In genomic region chr16:88584676-88585075, GRCh38 we compare ENCODE assay signal across 2 cellular contexts.
TF ChIP-seq lines count a peak whose summit lies in the region.

No MANE protein-coding gene starts in this region.

TF ChIP-seq in WTC11, 78 proteins besides CTCF, POLR2A, EP300 and RAD21:
- TF ChIP-seq SOX15 (CRISPR knock-in tag; IDR thresholded peaks at IDR 0.05) = no peak
- no peak for TF ChIP-seq ZBTB21 (CRISPR knock-in tag; IDR thresholded peaks at IDR 0.05; ENCODE audit: borderline replicate concordance)
- no peak for TF ChIP-seq KAT7 (CRISPR knock-in tag; IDR thresholded peaks at IDR 0.05; ENCODE audit: borderline replicate concordance)
- no peak for TF ChIP-seq ZNF121 (CRISPR knock-in tag; IDR thresholded peaks at IDR 0.05)
TF ChIP-seq in WTC11: peak in this region for 0.

TF ChIP-seq in K562, 482 proteins besides CTCF, POLR2A, EP300 and RAD21:
- TF ChIP-seq BRD9 (IDR thresholded peaks at IDR 0.05; ENCODE audit: low read depth, partially characterized antibody) (no peak), TGIF2 (CRISPR knock-in tag; IDR thresholded peaks at IDR 0.05) (no peak), ZNF57 (CRISPR knock-in tag; IDR thresholded peaks at IDR 0.05) (no peak), PBX2 (CRISPR knock-in tag; IDR thresholded peaks at IDR 0.05; ENCODE audit: low read depth) (no peak), PBX2 (tag; conservative IDR thresholded peaks at IDR 0.05; ENCODE audit: low read depth) (no peak), ZSCAN32 (CRISPR knock-in tag; IDR thresholded peaks at IDR 0.05) (no peak), LEF1 (IDR thresholded peaks at IDR 0.05) (no peak), PHF20 (IDR thresholded peaks at IDR 0.05; ENCODE audit: partially characterized antibody) (no peak), KHSRP (IDR thresholded peaks at IDR 0.05) (no peak), BCL6 (CRISPR knock-in tag; IDR thresholded peaks at IDR 0.05) (no peak), MED1 (CRISPR knock-in tag; IDR thresholded peaks at IDR 0.05; ENCODE audit: borderline replicate concordance) (no peak), SP2 (IDR thresholded peaks at IDR 0.05; ENCODE audit: extremely low read depth, low read depth, low read length, poor library complexity, severe bottlenecking) (no peak), CHD1 (IDR thresholded peaks at IDR 0.05; ENCODE audit: low read length) (no peak), TARDBP (IDR thresholded peaks at IDR 0.05) (no peak), BDP1 (IDR thresholded peaks at IDR 0.05; ENCODE audit: insufficient read depth, insufficient read length) (no peak)
- TF ChIP-seq, protein P1, sequence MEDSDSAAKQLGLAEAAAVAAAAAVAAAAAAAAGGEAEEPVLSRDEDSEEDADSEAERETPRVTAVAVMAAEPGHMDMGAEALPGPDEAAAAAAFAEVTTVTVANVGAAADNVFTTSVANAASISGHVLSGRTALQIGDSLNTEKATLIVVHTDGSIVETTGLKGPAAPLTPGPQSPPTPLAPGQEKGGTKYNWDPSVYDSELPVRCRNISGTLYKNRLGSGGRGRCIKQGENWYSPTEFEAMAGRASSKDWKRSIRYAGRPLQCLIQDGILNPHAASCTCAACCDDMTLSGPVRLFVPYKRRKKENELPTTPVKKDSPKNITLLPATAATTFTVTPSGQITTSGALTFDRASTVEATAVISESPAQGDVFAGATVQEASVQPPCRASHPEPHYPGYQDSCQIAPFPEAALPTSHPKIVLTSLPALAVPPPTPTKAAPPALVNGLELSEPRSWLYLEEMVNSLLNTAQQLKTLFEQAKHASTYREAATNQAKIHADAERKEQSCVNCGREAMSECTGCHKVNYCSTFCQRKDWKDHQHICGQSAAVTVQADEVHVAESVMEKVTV (CRISPR knock-in tag; IDR thresholded peaks at IDR 0.05) = no peak
- TF ChIP-seq, protein P2, sequence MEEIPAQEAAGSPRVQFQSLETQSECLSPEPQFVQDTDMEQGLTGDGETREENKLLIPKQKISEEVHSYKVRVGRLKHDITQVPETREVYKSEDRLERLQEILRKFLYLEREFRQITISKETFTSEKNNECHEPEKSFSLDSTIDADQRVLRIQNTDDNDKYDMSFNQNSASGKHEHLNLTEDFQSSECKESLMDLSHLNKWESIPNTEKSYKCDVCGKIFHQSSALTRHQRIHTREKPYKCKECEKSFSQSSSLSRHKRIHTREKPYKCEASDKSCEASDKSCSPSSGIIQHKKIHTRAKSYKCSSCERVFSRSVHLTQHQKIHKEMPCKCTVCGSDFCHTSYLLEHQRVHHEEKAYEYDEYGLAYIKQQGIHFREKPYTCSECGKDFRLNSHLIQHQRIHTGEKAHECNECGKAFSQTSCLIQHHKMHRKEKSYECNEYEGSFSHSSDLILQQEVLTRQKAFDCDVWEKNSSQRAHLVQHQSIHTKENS (CRISPR knock-in tag; IDR thresholded peaks at IDR 0.05) = no peak
